1 cellular context compared by ENCODE assay signal in genomic region chr19:6088677-6089063, GRCh38.
TF ChIP-seq lines count a peak whose summit lies in the region.

No MANE protein-coding gene starts in this region.

TF ChIP-seq in K562, 482 proteins besides CTCF, POLR2A, EP300 and RAD21 (continued from another document):
- TF ChIP-seq ZBTB40 (IDR thresholded peaks at IDR 0.05), result peak; percentile 98
- peak; percentile 95 for TF ChIP-seq ZBTB40 (CRISPR knock-in tag; IDR thresholded peaks at IDR 0.05)
- no peak for TF ChIP-seq WHSC1 (IDR thresholded peaks at IDR 0.05; ENCODE audit: low read length)
